Comparison of ENCODE assay signal across 11 cellular contexts in the genomic region with DNA sequence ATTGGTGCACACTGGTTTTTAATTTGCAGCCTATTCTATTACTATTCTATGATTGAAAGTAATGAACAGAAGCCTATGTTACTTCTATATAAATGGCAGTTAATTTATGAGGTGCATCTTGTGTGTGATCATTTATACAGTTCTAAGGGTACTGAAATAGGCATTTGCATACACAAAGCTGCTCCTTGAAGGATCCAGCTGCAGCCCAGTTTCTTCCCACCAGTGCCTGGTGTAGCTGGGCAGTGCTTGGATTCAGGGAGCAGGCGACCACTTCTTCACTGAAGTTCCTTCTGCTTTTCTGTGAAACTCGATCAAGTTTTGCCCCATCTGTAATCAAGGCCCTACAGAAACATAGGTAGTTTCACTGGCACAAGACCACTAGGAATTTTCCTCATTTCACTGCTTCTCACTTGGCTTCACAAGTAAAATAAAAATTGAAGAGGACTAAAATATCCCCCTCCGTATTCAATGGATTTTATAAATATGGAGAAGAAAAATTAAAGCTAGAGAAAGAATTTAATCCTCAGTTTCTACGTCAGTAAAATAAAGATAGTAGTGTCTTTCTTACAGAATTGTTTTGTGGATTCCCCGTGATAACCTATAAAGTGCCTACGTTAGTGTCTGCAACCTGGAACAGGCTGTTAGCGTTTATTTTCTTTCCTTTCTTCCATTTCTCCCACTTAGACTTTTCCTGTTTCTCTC. TPM values are rescaled to one million over a fixed set of nuclear protein-coding genes. Genes with fewer than 3 reads are reported as not detected.
DNase-seq lines count a peak whose midpoint lies in the region; ATAC-seq, FAIRE-seq and TF ChIP-seq lines count a peak whose summit lies in the region.
"Had no signal": no experiment of that assay in that cellular context is flagged by ENCODE, and none has a peak within 500 bp of the region (broad histone marks: within the 10 kb centered on the region; RNA-seq: fewer than 3 reads in every experiment).

No MANE protein-coding gene starts in this region.

- TF ChIP-seq EP300 in HepG2 (IDR thresholded peaks at IDR 0.05; ENCODE audit: low read depth in 2 of 2, low read length in 2 of 2) (no peak), HepG2 (CRISPR knock-in tag; IDR thresholded peaks at IDR 0.05; ENCODE audit: borderline replicate concordance) (no peak), suprapubic skin (IDR thresholded peaks at IDR 0.05) (no peak)

- peak overlapping the region; percentile 54 to 69 (median 66); a peak in 5 of 6 replicates for H3K4me3 ChIP-seq in HepG2 (replicated peaks in 1 of 3; ENCODE audit: insufficient read depth in 1 of 3, low read depth in 2 of 3, low read length in 3 of 3)
- no peak overlapping the region for H3K4me3 ChIP-seq in suprapubic skin

- intact Hi-C loops in HepG2 (cut with micrococcal nuclease; ENCODE audit: unreplicated experiment), result loop anchor here (5.0 kb wide), 1 partner anchor 113 kb away; no protein-coding TSS in a partner anchor

- BruUV-seq in HepG2 (replicated peaks; lab: Mats Ljungman, UMichigan), result TSS peak; percentile 54

- 53% methylated on average over 7 of the region's 7 CpGs for WGBS in HepG2 (ENCODE audit: low lambda C conversion rate)
- 43% methylated on average over 7 of the region's 7 CpGs for WGBS in suprapubic skin

- peaks cover 20% of the 10 kb centered on the region for H4K20me1 ChIP-seq in HepG2 (ENCODE audit: insufficient read depth, low read length)

- in situ Hi-C loops in HepG2 (cut with HindIII; ENCODE audit: extremely low pct_ligation_motif_present, low pct_unique_long_range_greater_than_20kb), result loop anchor here (5.0 kb wide), 1 partner anchor 48 kb away; no protein-coding TSS in a partner anchor

- no peak for TF ChIP-seq RAD21 in HepG2 (CRISPR knock-in tag; IDR thresholded peaks at IDR 0.05)

- H3K4me3 Mint-ChIP-seq in activated T-cell treated with anti-CD3 and anti-CD28 coated beads, Interleukin-2, amount 50 U/mL, for 24 hours, result no peak overlapping the region
- peak overlapping the region; percentile 2 for H3K4me3 Mint-ChIP-seq in activated CD4-positive, alpha-beta memory T cell treated with anti-CD3 and anti-CD28 coated beads, Interleukin-2, amount 10 ng/mL, durations not matched to agents 7 days and 5 days

- peak overlapping the region; percentile 80 for H3K9ac ChIP-seq in HepG2 (ENCODE audit: insufficient read depth, low read depth, low read length)

- no peak for DNase-seq in activated T-cell treated with anti-CD3 and anti-CD28 coated beads, Interleukin-2, amount 50 U/mL, for 24 hours
- DNase-seq in activated T-cell treated with anti-CD3 and anti-CD28 coated beads, Interleukin-2, amount 50 U/mL, for 1 hour, result no peak
- no peak for DNase-seq in activated CD4-positive, alpha-beta memory T cell treated with anti-CD3 and anti-CD28 coated beads, Interleukin-2, amount 10 ng/mL, durations not matched to agents 7 days and 5 days
- DNase-seq in HepG2 (ENCODE audit: low spot score) (no peak), suprapubic skin (ENCODE audit: low spot score in 2 of 2) (no peak), NCI-H526 (lab: John Stamatoyannopoulos, UW) (no peak), AG08395 (ENCODE audit: low spot score) (no peak)
- no peak for DNase-seq in stimulated activated CD4-positive, alpha-beta T cell treated with anti-CD3 and anti-CD28 coated beads, Interleukin-4, amount 100 ng/mL, for 24 hours
- DNase-seq: SHP77 treated with DMSO at 0.1 percent for 48 hours had no signal

- H3K9me3 ChIP-seq in HepG2 (ENCODE audit: low read length) (no peaks in the 10 kb centered on the region), suprapubic skin (no peaks in the 10 kb centered on the region)

- FAIRE-seq in HepG2 (lab: Jason Lieb, UNC), result no peak
- FAIRE-seq: bronchial epithelial cell had no signal

- peaks cover 27% of the 10 kb centered on the region for H3K36me3 Mint-ChIP-seq in activated T-cell treated with anti-CD3 and anti-CD28 coated beads, Interleukin-2, amount 50 U/mL, for 24 hours (ENCODE audit: low read depth)
- H3K36me3 Mint-ChIP-seq in activated CD4-positive, alpha-beta memory T cell treated with anti-CD3 and anti-CD28 coated beads, Interleukin-2, amount 10 ng/mL, durations not matched to agents 7 days and 5 days (ENCODE audit: low read depth), result peaks cover 27% of the 10 kb centered on the region

- no peak overlapping the region for H2AFZ ChIP-seq in HepG2 (ENCODE audit: low read length)

- POLR2A ChIA-PET in activated CD4-positive, alpha-beta memory T cell treated with anti-CD3 and anti-CD28 coated beads, Interleukin-2, amount 10 ng/mL, durations not matched to agents 7 days and 5 days (lab: Charles Lee), result interaction anchor here (0.6 to 1.3 kb wide), 2 partner anchors 31 to 48 kb away, joined by 3 to 5 read pairs; no protein-coding TSS in a partner anchor
- POLR2A ChIA-PET in HepG2 (lab: Yijun Ruan, JAX), result interaction anchor here (0.9 to 5.1 kb wide), 10 partner anchors 12 to 233 kb away, joined by 3 to 26 read pairs (median 8); partner anchors contain the start of gene MYL12A

- H3K79me2 ChIP-seq in HepG2 (ENCODE audit: insufficient read depth, low read length), result peaks cover 27% of the 10 kb centered on the region

- H3K9me3 Mint-ChIP-seq in activated T-cell treated with anti-CD3 and anti-CD28 coated beads, Interleukin-2, amount 50 U/mL, for 24 hours, result no peaks in the 10 kb centered on the region
- no peaks in the 10 kb centered on the region for H3K9me3 Mint-ChIP-seq in activated CD4-positive, alpha-beta memory T cell treated with anti-CD3 and anti-CD28 coated beads, Interleukin-2, amount 10 ng/mL, durations not matched to agents 7 days and 5 days

- H3K27me3 ChIP-seq in HepG2 (ENCODE audit: control insufficient read depth in 1 of 2, insufficient read depth in 2 of 2, low read length in 2 of 2), result no peaks in the 10 kb centered on the region; a peak in 1 of 5 replicates
- H3K27me3 ChIP-seq in suprapubic skin, result no peaks in the 10 kb centered on the region

- peaks cover 1 to 19% of the 10 kb centered on the region in 2 experiments; a peak in 2 of 5 replicates for H3K36me3 ChIP-seq in HepG2 (replicated peaks in 1 of 2; ENCODE audit: control insufficient read depth in 1 of 2, insufficient read depth in 2 of 2, low read length in 2 of 2)
- no peaks in the 10 kb centered on the region for H3K36me3 ChIP-seq in suprapubic skin

- ATAC-seq in HepG2, result no peak
- ATAC-seq: stimulated activated naive CD8-positive, alpha-beta T cell treated with anti-CD3 and anti-CD28 coated beads, Interleukin-15, Interleukin-2, amounts not matched to agents 100 U/mL and 50 U/mL, for 24 hours had no signal

- CTCF ChIA-PET in activated CD4-positive, alpha-beta memory T cell treated with anti-CD3 and anti-CD28 coated beads, Interleukin-2, amount 10 ng/mL, durations not matched to agents 7 days and 5 days (lab: Charles Lee), result interaction anchor here (1.0 to 1.6 kb wide), 4 partner anchors 19 to 48 kb away, joined by 4 to 17 read pairs (median 6); no protein-coding TSS in a partner anchor
- CTCF ChIA-PET in HepG2 (lab: Yijun Ruan, JAX; ENCODE audit: low intra/inter-chr PET ratio, low total read pairs), result no interaction called here

- H3K4me1 ChIP-seq in HepG2 (ENCODE audit: insufficient read depth, low read length) (peaks cover 67% of the 10 kb centered on the region), suprapubic skin (peaks cover 60% of the 10 kb centered on the region)

- TF ChIP-seq POLR2A in HepG2 (IDR thresholded peaks at IDR 0.05; ENCODE audit: insufficient read depth in 1 of 2, low read depth in 2 of 2, low read length in 2 of 2) (no peak), suprapubic skin (IDR thresholded peaks at IDR 0.05) (no peak)

- no peaks in the 10 kb centered on the region for H3K27me3 Mint-ChIP-seq in activated T-cell treated with anti-CD3 and anti-CD28 coated beads, Interleukin-2, amount 50 U/mL, for 24 hours
- no peaks in the 10 kb centered on the region for H3K27me3 Mint-ChIP-seq in activated CD4-positive, alpha-beta memory T cell treated with anti-CD3 and anti-CD28 coated beads, Interleukin-2, amount 10 ng/mL, durations not matched to agents 7 days and 5 days

- TF ChIP-seq CTCF in HepG2 (CRISPR knock-in tag; IDR thresholded peaks at IDR 0.05) (no peak), suprapubic skin (IDR thresholded peaks at IDR 0.05) (no peak)

- H3K27ac ChIP-seq in HepG2 (ENCODE audit: extremely low read length, insufficient read depth, low read length), result peak overlapping the region; percentile 91
- H3K27ac ChIP-seq in suprapubic skin, result peak overlapping the region; percentile 61

- H3K4me1 Mint-ChIP-seq in activated T-cell treated with anti-CD3 and anti-CD28 coated beads, Interleukin-2, amount 50 U/mL, for 24 hours (ENCODE audit: low read depth), result peaks cover 60% of the 10 kb centered on the region
- H3K4me1 Mint-ChIP-seq in activated CD4-positive, alpha-beta memory T cell treated with anti-CD3 and anti-CD28 coated beads, Interleukin-2, amount 10 ng/mL, durations not matched to agents 7 days and 5 days, result peaks cover 57% of the 10 kb centered on the region

- peak overlapping the region; percentile 32 for H3K27ac Mint-ChIP-seq in activated T-cell treated with anti-CD3 and anti-CD28 coated beads, Interleukin-2, amount 50 U/mL, for 24 hours
- H3K27ac Mint-ChIP-seq in activated CD4-positive, alpha-beta memory T cell treated with anti-CD3 and anti-CD28 coated beads, Interleukin-2, amount 10 ng/mL, durations not matched to agents 7 days and 5 days, result no peak overlapping the region

- H3K4me2 ChIP-seq in HepG2 (ENCODE audit: low read depth, low read length), result peak overlapping the region; percentile 69

RNA-seq across cellular contexts. Expression of gene LPIN2, which starts 1.7 kb away (rescaled TPM):
- 10 to 100 TPM; 78.4 to 79.6 TPM for total RNA-seq in activated CD4-positive, alpha-beta memory T cell treated with anti-CD3 and anti-CD28 coated beads, Interleukin-2, amount 10 ng/mL, durations not matched to agents 7 days and 5 days
- 46.0 and 59.5 TPM in 2 replicates for total RNA-seq in HepG2 (2016; rRNA removed; fragmentation: Illumina TruSeq; extraction: Trizol)
- total RNA-seq in HepG2 (2016; cell fraction: cytosol; rRNA removed; fragmentation: Illumina TruSeq; extraction: Trizol; ENCODE audit: low read depth), result 12.8 and 14.6 TPM in 2 replicates
- total RNA-seq in HepG2 (2016; cell fraction: insoluble cytoplasmic fraction; rRNA removed; fragmentation: Illumina TruSeq; extraction: Trizol), result 44.4 and 54.4 TPM in 2 replicates
- 20.5 and 21.5 TPM in 2 replicates for total RNA-seq in HepG2 (2016; cell fraction: membrane; rRNA removed; fragmentation: Illumina TruSeq; extraction: Trizol)
- 50.5 and 53.1 TPM in 2 replicates for total RNA-seq in HepG2 (2016; cell fraction: nucleus; rRNA removed; fragmentation: Illumina TruSeq; extraction: Trizol)
- polyA plus RNA-seq in HepG2 (2011; rRNA removed), result 110 and 119 TPM in 2 replicates
- polyA plus RNA-seq in HepG2 (2011; cell fraction: cytosol; rRNA removed), result 76.4 and 101 TPM in 2 replicates
- 114 and 124 TPM in 2 replicates for polyA plus RNA-seq in HepG2 (2011; cell fraction: nucleus; rRNA removed)
- polyA plus RNA-seq in HepG2 (2012), result 53.5 and 68.4 TPM in 2 replicates
- polyA plus RNA-seq in HepG2 (2016; cell fraction: cytosol; fragmentation: Illumina TruSeq; extraction: Trizol; ENCODE audit: low read depth), result 1.7 and 2.2 TPM in 2 replicates
- polyA plus RNA-seq in HepG2 (2016; cell fraction: insoluble cytoplasmic fraction; fragmentation: Illumina TruSeq; extraction: Trizol; ENCODE audit: low read depth), result 32.7 and 38.7 TPM in 2 replicates
- polyA plus RNA-seq in HepG2 (2016; cell fraction: membrane; fragmentation: Illumina TruSeq; extraction: Trizol; ENCODE audit: low read depth), result 5.6 and 6.6 TPM in 2 replicates
- polyA plus RNA-seq in HepG2 (2016; cell fraction: nucleus; fragmentation: Illumina TruSeq; extraction: Trizol; ENCODE audit: insufficient read depth, low read depth), result 51.6 and 53.6 TPM in 2 replicates
- polyA minus RNA-seq in HepG2 (2011; rRNA and poly(A)+ RNA removed; ENCODE audit: low replicate concordance), result 31.2 and 149 TPM in 2 replicates
- polyA minus RNA-seq in HepG2 (2011; cell fraction: cytosol; rRNA and poly(A)+ RNA removed), result 95.1 and 103 TPM in 2 replicates
- polyA minus RNA-seq in HepG2 (2011; cell fraction: nucleus; rRNA and poly(A)+ RNA removed), result 171 and 204 TPM in 2 replicates
- 10 to 100 TPM in 1 of 4 donors, 1 to 10 TPM in 3; 7.2 to 11.2 (median 9.1) TPM for total RNA-seq in suprapubic skin
